ENCODE assay signal across 13 cellular contexts in the genomic region with DNA sequence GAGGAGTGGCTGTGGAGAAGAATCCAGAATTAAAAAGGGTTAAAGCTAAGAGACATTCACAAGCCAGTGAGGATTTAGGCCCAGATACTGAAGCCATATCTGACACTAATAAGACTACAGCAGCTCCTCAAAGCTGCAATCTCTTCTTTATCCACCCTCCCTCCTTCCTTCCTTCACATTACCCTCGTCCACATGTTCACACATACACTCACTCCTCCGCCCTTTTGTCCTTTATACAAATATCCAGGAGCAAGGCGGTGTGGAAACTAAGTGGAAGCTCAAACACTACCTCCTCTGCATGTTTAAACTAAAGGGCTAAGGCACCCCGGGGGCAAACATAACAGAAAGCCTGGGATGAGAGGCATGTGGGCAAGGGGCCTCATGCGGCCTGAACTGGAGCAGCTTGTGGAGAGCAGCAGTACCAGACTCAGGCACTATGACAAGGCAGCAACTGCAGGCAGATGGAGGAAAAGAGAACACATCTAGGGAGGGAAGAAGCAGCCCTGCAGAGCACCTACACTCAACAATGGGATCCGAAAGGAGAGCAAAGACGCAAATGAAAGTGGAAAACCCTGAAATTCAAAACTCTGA. TPM values are rescaled to one million over a fixed set of nuclear protein-coding genes. Genes with fewer than 3 reads are reported as not detected.
A peak's percentile ranks its signal among the peaks of the same experiment; 100 is the strongest.
DNase-seq lines count a peak whose midpoint lies in the region; ATAC-seq and TF ChIP-seq lines count a peak whose summit lies in the region.
"Had no signal": no experiment of that assay in that cellular context is flagged by ENCODE, and none has a peak within 500 bp of the region (broad histone marks: within the 10 kb centered on the region; RNA-seq: fewer than 3 reads in every experiment).

No MANE protein-coding gene starts in this region.

- no peak overlapping the region for H3K23ac ChIP-seq in IMR-90 (ENCODE audit: low read depth, low read length)

- peak overlapping the region; percentile 34 for H3K27ac Mint-ChIP-seq in mesothelial cell of epicardium

- H3K36me3 Mint-ChIP-seq in mesothelial cell of epicardium: no peaks in the 10 kb centered on the region

- H3K9me3 ChIP-seq in IMR-90 (ENCODE audit: control insufficient read depth, insufficient read depth, low read length): no peaks in the 10 kb centered on the region
- H3K9me3 ChIP-seq: SJSA1 had no signal

- H3K4me3 ChIP-seq in IMR-90 (ENCODE audit: insufficient read depth, low read depth, low read length) (no peak overlapping the region), astrocyte of the spinal cord (ENCODE audit: low read depth, low read length) (no peak overlapping the region)
- H3K4me3 ChIP-seq: SJSA1 had no signal

- CTCF ChIA-PET in IMR-90 (lab: Yijun Ruan, JAX): no interaction called here

- no peak overlapping the region for H3K14ac ChIP-seq in IMR-90 (replicated peaks; ENCODE audit: low read depth, low read length)

- H3K9me1 ChIP-seq in IMR-90 (ENCODE audit: insufficient read depth, low read length): no peaks in the 10 kb centered on the region

- H4K5ac ChIP-seq in IMR-90 (ENCODE audit: low read depth, low read length): no peak overlapping the region

- H3K9me3 Mint-ChIP-seq in mesothelial cell of epicardium: no peaks in the 10 kb centered on the region

- no peaks in the 10 kb centered on the region for H3K4me1 ChIP-seq in IMR-90 (ENCODE audit: control insufficient read depth, insufficient read depth, low read length)
- H3K4me1 ChIP-seq: SJSA1 had no signal

- H2AK9ac ChIP-seq in IMR-90 (replicated peaks; ENCODE audit: low read depth, low read length, poor library complexity): no peak overlapping the region

- H4K20me1 ChIP-seq in IMR-90 (ENCODE audit: insufficient read depth, low read length): no peaks in the 10 kb centered on the region

- H3K79me1 ChIP-seq in IMR-90 (ENCODE audit: low read depth in 1 of 2, low read length in 2 of 2): no peaks in the 10 kb centered on the region

- H3K4me1 Mint-ChIP-seq in mesothelial cell of epicardium: peaks cover 31% of the 10 kb centered on the region

- POLR2A ChIA-PET in IMR-90 (lab: Charles Lee; ENCODE audit: unreplicated experiment): no interaction called here

- 100% methylated on average over 2 of the region's 7 CpGs; no CpG with 5 or more reads in 1 of the 2 experiments for WGBS in IMR-90 (ENCODE audit: extremely low coverage in 2 of 2, insufficient read length in 1 of 2), 2 experiments

- TF ChIP-seq CTCF in IMR-90 (conservative IDR thresholded peaks at IDR 0.05; ENCODE audit: low read depth, low read length) (no peak), astrocyte of the spinal cord (IDR thresholded peaks at IDR 0.05; ENCODE audit: low read depth, low read length) (no peak), mesothelial cell of epicardium (IDR thresholded peaks at IDR 0.05; ENCODE audit: unreplicated experiment) (no peak)

- dilution Hi-C loops in IMR-90 (cut with HindIII; ENCODE audit: low sequenced_read_pairs, unreplicated experiment): no loop called here

- no peak overlapping the region for H3K18ac ChIP-seq in IMR-90 (ENCODE audit: low read depth, low read length)

- no peaks in the 10 kb centered on the region for H3K36me3 ChIP-seq in IMR-90 (ENCODE audit: control insufficient read depth, insufficient read depth, low read length)
- H3K36me3 ChIP-seq: SJSA1 had no signal

- H3K4ac ChIP-seq in IMR-90 (ENCODE audit: low read depth, low read length): no peak overlapping the region

- no peak overlapping the region for H4K8ac ChIP-seq in IMR-90 (ENCODE audit: low read depth in 2 of 2, low read length in 2 of 2)

- no peak overlapping the region for H3K9ac ChIP-seq in IMR-90 (ENCODE audit: low read depth, low read length)

- ATAC-seq in IMR-90 (ENCODE audit: low read depth) (peak; percentile 32; the same call in 1 of the 2 replicates), GM18498 (IDR thresholded peaks at IDR 0.05; ENCODE audit: unreplicated experiment) (no peak), GM21515 (IDR thresholded peaks at IDR 0.05; ENCODE audit: unreplicated experiment) (no peak)

- BruUV-seq in IMR-90 (replicated peaks; lab: Mats Ljungman, UMichigan): no TSS peak

- no peak overlapping the region for H3K4me2 ChIP-seq in IMR-90 (ENCODE audit: low read depth, low read length)

- no peak for TF ChIP-seq POLR2A in IMR-90 (IDR thresholded peaks at IDR 0.05; ENCODE audit: low read depth, low read length)

- H2AFZ ChIP-seq in IMR-90 (replicated peaks; ENCODE audit: low read length, poor library complexity): peak overlapping the region; percentile 40

- no peak overlapping the region for H2AK5ac ChIP-seq in IMR-90 (ENCODE audit: low read depth, low read length)

- no peak overlapping the region for H3K4me3 Mint-ChIP-seq in mesothelial cell of epicardium

- H3K27ac ChIP-seq in IMR-90 (ENCODE audit: insufficient read depth, low read length): no peak overlapping the region
- H3K27ac ChIP-seq: SJSA1 had no signal

- H3K27me3 ChIP-seq in IMR-90 (ENCODE audit: control insufficient read depth, insufficient read depth, low read length): no peaks in the 10 kb centered on the region
- H3K27me3 ChIP-seq: SJSA1 had no signal

- in situ Hi-C loops in IMR-90 (cut with MboI; ENCODE audit: low sequenced_read_pairs): no loop called here
- in situ Hi-C loops in astrocyte of the spinal cord (cut with HindIII; ENCODE audit: low sequenced_read_pairs): no loop called here

- H2BK5ac ChIP-seq in IMR-90 (ENCODE audit: low read depth, low read length, poor library complexity, severe bottlenecking): no peak overlapping the region

- no peak overlapping the region for H3K56ac ChIP-seq in IMR-90 (ENCODE audit: extremely low read depth, insufficient read depth, low read length)

- DNase-seq in COR-L47 (lab: John Stamatoyannopoulos, UW) (peak; percentile 10), IMR-90 (no peak), astrocyte of the spinal cord (ENCODE audit: low read depth, low spot score) (peak; percentile 16), mesothelial cell of epicardium (ENCODE audit: low spot score in 2 of 2, unreplicated experiment in 2 of 2) (no peak)
- DNase-seq in activated CD8-positive, alpha-beta memory T cell treated with anti-CD3 and anti-CD28 coated beads, Interleukin-2, amount 50 U/mL, for 4 hours: no peak
- no peak for DNase-seq in activated naive CD4-positive, alpha-beta T cell (lab: John Stamatoyannopoulos, UW)
- DNase-seq: activated CD4-positive, alpha-beta T cell treated with anti-CD3 and anti-CD28 coated beads for 1 hour; activated effector memory CD4-positive, alpha-beta T cell treated with anti-CD3 and anti-CD28 coated beads, Interleukin-2, amount 50 U/mL, for 16 hours; nucleus accumbens had no signal

- no peak overlapping the region for H2BK120ac ChIP-seq in IMR-90 (ENCODE audit: low read depth, low read length)

- H4K91ac ChIP-seq in IMR-90 (ENCODE audit: insufficient read depth, low read depth, low read length): no peak overlapping the region

- no peak overlapping the region for H2BK15ac ChIP-seq in IMR-90 (ENCODE audit: low read depth, low read length)

- intact Hi-C loops in IMR-90 (cut with micrococcal nuclease): no loop called here

- no peak overlapping the region for H2BK20ac ChIP-seq in IMR-90 (ENCODE audit: low read depth, low read length)

- TF ChIP-seq RAD21 in IMR-90 (IDR thresholded peaks at IDR 0.05; ENCODE audit: low read length): no peak

- peaks cover 2% of the 10 kb centered on the region for H3K27me3 Mint-ChIP-seq in mesothelial cell of epicardium (ENCODE audit: low read depth)

TF ChIP-seq in IMR-90, 13 proteins besides CTCF, POLR2A, EP300 and RAD21:
- no peak for TF ChIP-seq MAZ (IDR thresholded peaks at IDR 0.05; ENCODE audit: borderline replicate concordance, low read depth, low read length)
- TF ChIP-seq RFX5 (IDR thresholded peaks at IDR 0.05; ENCODE audit: low read depth, low read length): no peak
- no peak for TF ChIP-seq FOS (IDR thresholded peaks at IDR 0.05; ENCODE audit: low read depth, low read length)
- TF ChIP-seq, protein P1, sequence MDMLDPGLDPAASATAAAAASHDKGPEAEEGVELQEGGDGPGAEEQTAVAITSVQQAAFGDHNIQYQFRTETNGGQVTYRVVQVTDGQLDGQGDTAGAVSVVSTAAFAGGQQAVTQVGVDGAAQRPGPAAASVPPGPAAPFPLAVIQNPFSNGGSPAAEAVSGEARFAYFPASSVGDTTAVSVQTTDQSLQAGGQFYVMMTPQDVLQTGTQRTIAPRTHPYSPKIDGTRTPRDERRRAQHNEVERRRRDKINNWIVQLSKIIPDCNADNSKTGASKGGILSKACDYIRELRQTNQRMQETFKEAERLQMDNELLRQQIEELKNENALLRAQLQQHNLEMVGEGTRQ (IDR thresholded peaks at IDR 0.05; ENCODE audit: low read depth, low read length): no peak
- TF ChIP-seq MAFK (IDR thresholded peaks at IDR 0.05; ENCODE audit: low read depth, low read length): no peak
TF ChIP-seq in IMR-90: peak in this region for 0.

RNA-seq across cellular contexts. Expression of a gene that starts 9.4 kb away (rescaled TPM):
- 11.7 and 12.0 TPM in 2 replicates for total RNA-seq in IMR-90 (2012; rRNA removed)
- polyA plus RNA-seq in IMR-90 (2012; rRNA removed): 7.6 TPM in 2 replicates
- polyA plus RNA-seq in IMR-90 (2012; cell fraction: cytosol; rRNA removed): 5.5 and 8.4 TPM in 2 replicates
- 2.9 and 4.1 TPM in 2 replicates for polyA plus RNA-seq in IMR-90 (2012; cell fraction: nucleus; rRNA removed; ENCODE audit: low replicate concordance)
- 14.2 to 16.0 TPM (median 14.4 TPM) in 3 replicates for total RNA-seq in mesothelial cell of epicardium
- total RNA-seq: fibroblast of lung, SJSA1 had no signal

Comparison
In these comparisons a context has a peak if more than half of its experiments do, and no peak if none do; other contexts are left out.
1. DNase-seq: peak in COR-L47 (single experiment) and astrocyte of the spinal cord (single experiment); none in IMR-90 (single experiment), mesothelial cell of epicardium (0 of 2), activated CD8-positive, alpha-beta memory T cell treated with anti-CD3 and anti-CD28 coated beads, Interleukin-2, amount 50 U/mL, for 4 hours (single experiment) and activated naive CD4-positive, alpha-beta T cell (0 of 4).